Comparison of ENCODE assay signal across 1 cellular context in the genomic region with DNA sequence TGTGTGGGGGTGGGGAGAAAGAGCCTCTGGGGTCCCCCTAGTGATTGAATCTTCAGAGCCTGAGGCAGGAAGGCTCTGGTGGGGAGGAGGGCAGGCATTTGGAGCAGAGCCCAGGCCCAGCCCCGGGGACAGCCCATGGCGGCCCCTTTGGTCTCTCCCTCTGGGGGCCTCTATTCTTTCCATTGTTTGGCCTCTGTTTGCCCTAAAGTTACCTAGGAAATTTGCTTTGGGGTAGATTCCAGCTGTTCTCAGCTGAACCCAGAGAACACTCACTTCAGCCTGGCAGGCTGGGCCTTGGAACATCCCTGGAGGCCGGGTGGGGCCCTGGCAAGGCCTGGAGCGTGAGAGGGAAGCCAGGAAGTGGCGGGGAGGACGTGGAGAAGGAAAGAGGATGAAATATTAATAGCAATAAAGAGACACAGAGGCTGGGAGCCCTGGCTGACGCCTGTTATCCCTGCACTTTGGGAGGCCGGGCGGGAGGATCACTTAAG.
TF ChIP-seq lines count a peak whose summit lies in the region.

No MANE protein-coding gene starts in this region.

TF ChIP-seq in HepG2, 621 proteins besides CTCF, POLR2A, EP300 and RAD21 (continued from another document):
- TF ChIP-seq, protein P1, sequence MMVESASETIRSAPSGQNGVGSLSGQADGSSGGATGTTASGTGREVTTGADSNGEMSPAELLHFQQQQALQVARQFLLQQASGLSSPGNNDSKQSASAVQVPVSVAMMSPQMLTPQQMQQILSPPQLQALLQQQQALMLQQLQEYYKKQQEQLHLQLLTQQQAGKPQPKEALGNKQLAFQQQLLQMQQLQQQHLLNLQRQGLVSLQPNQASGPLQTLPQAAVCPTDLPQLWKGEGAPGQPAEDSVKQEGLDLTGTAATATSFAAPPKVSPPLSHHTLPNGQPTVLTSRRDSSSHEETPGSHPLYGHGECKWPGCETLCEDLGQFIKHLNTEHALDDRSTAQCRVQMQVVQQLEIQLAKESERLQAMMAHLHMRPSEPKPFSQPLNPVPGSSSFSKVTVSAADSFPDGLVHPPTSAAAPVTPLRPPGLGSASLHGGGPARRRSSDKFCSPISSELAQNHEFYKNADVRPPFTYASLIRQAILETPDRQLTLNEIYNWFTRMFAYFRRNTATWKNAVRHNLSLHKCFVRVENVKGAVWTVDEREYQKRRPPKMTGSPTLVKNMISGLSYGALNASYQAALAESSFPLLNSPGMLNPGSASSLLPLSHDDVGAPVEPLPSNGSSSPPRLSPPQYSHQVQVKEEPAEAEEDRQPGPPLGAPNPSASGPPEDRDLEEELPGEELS (CRISPR knock-in tag; IDR thresholded peaks at IDR 0.05): 0 out of 2 replicates have a peak, but pooled peaks have one; percentile 9
- TF ChIP-seq, protein P2, sequence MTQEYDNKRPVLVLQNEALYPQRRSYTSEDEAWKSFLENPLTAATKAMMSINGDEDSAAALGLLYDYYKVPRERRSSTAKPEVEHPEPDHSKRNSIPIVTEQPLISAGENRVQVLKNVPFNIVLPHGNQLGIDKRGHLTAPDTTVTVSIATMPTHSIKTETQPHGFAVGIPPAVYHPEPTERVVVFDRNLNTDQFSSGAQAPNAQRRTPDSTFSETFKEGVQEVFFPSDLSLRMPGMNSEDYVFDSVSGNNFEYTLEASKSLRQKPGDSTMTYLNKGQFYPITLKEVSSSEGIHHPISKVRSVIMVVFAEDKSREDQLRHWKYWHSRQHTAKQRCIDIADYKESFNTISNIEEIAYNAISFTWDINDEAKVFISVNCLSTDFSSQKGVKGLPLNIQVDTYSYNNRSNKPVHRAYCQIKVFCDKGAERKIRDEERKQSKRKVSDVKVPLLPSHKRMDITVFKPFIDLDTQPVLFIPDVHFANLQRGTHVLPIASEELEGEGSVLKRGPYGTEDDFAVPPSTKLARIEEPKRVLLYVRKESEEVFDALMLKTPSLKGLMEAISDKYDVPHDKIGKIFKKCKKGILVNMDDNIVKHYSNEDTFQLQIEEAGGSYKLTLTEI (CRISPR knock-in tag; conservative IDR thresholded peaks at IDR 0.05): no peak
- TF ChIP-seq BCL6 (CRISPR knock-in tag; IDR thresholded peaks at IDR 0.05) (0 out of 2 replicates have a peak, but pooled peaks have one; percentile 11), SMARCC2 (IDR thresholded peaks at IDR 0.05) (no peak), MAZ (IDR thresholded peaks at IDR 0.05; ENCODE audit: borderline replicate concordance, low read depth, low read length) (no peak), MAZ (CRISPR knock-in tag; IDR thresholded peaks at IDR 0.05; ENCODE audit: low read depth) (no peak)
- TF ChIP-seq, protein P3, sequence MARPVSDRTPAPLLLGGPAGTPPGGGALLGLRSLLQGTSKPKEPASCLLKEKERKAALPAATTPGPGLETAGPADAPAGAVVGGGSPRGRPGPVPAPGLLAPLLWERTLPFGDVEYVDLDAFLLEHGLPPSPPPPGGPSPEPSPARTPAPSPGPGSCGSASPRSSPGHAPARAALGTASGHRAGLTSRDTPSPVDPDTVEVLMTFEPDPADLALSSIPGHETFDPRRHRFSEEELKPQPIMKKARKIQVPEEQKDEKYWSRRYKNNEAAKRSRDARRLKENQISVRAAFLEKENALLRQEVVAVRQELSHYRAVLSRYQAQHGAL (CRISPR knock-in tag; IDR thresholded peaks at IDR 0.05; ENCODE audit: not compliant biosample characterization): no peak
